Comparison of ENCODE assay signal across 24 cellular contexts in the genomic region with DNA sequence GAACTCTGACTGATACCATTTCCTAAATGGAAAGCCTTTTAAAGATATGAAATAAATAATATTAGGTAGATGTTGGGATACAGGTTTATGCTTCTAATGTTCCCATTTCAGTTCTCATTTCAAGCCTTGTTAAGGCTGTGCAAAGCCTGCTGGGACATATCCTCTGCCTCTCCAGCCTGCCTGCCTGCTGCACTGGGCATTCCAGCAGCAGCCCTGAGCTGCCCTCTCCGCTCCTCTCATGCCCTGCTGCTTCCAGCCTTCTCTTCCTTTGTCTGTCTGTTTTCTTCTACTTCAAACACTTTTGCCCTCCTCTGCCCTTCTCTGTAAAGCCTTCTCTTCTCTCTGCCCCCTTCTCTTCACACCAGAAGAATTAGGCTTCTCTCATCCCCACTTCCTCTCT.
A peak's percentile ranks its signal among the peaks of the same experiment; 100 is the strongest.
DNase-seq lines count a peak whose midpoint lies in the region; ATAC-seq and TF ChIP-seq lines count a peak whose summit lies in the region.
"Had no signal": no experiment of that assay in that cellular context is flagged by ENCODE, and none has a peak within 500 bp of the region (broad histone marks: within the 10 kb centered on the region; RNA-seq: fewer than 3 reads in every experiment).

No MANE protein-coding gene starts in this region.

- ATAC-seq in Right ventricle myocardium superior (ENCODE audit: poor library complexity) (peak; percentile 82), GM19023 (IDR thresholded peaks at IDR 0.05; ENCODE audit: unreplicated experiment) (no peak), HG02763 (IDR thresholded peaks at IDR 0.05; ENCODE audit: unreplicated experiment) (no peak)
- ATAC-seq: SK-N-SH treated with all-trans-retinoic acid at 6 μM for 48 hours had no signal

- intact Hi-C loops in Right ventricle myocardium superior (cut with DNase I) (no loop called here), cardiac septum (cut with DNase I) (no loop called here)

- H3K4me3 Mint-ChIP-seq in endodermal cell = no peak overlapping the region
- no peak overlapping the region for H3K4me3 Mint-ChIP-seq in nephron progenitor cell

- no peaks in the 10 kb centered on the region for H3K36me3 ChIP-seq in endodermal cell (ENCODE audit: control insufficient read depth, insufficient read depth, low read length)
- H3K36me3 ChIP-seq: BE2C, MG63 had no signal

- H3K36me3 Mint-ChIP-seq in endodermal cell (ENCODE audit: low read depth) (no peaks in the 10 kb centered on the region), nephron progenitor cell (ENCODE audit: low read depth) (no peaks in the 10 kb centered on the region)

- no peaks in the 10 kb centered on the region for H3K9me3 ChIP-seq in endodermal cell (ENCODE audit: control insufficient read depth, low read length)
- H3K9me3 ChIP-seq: BE2C, MG63 had no signal

- 80 to 88% methylated on average over 1 of the region's 1 CpG for WGBS in endodermal cell (ENCODE audit: insufficient coverage in 1 of 2, insufficient read length in 1 of 2), 2 experiments

- H3K9me3 Mint-ChIP-seq in endodermal cell (peaks cover 4% of the 10 kb centered on the region), nephron progenitor cell (peaks cover 17% of the 10 kb centered on the region)

- no peaks in the 10 kb centered on the region for H3K27me3 ChIP-seq in endodermal cell (ENCODE audit: control insufficient read depth, insufficient read depth, low read length, poor library complexity, severe bottlenecking)
- H3K27me3 ChIP-seq: BE2C, MG63 had no signal

- no peak for TF ChIP-seq CTCF in endodermal cell (conservative IDR thresholded peaks at IDR 0.05)
- TF ChIP-seq CTCF in nephron progenitor cell (IDR thresholded peaks at IDR 0.05) = no peak

- DNase-seq in Right ventricle myocardium superior = peak; percentile 33
- DNase-seq in cardiac septum (ENCODE audit: low spot score) = no peak
- no peak for DNase-seq in endodermal cell
- DNase-seq in nephron progenitor cell = no peak
- no peak for DNase-seq in NCI-H774 (lab: John Stamatoyannopoulos, UW)
- DNase-seq in RKO (ENCODE audit: low spot score) = no peak
- DNase-seq: BE2C; CD4-positive, CD25-positive, alpha-beta regulatory T cell; COR-L47; DMS153; GF-D8; H7; Kasumi-1; MG63; NCI-H1048; NCI-H1436; NCI-H1930; NCI-H446 treated with DMSO at 0.1 percent for 48 hours; NCI-H69; SHP77 treated with DMSO at 0.1 percent for 48 hours had no signal

- no peak overlapping the region for H3K9ac ChIP-seq in endodermal cell (ENCODE audit: extremely low read depth, low read length, poor library complexity, severe bottlenecking)

- H3K4me1 Mint-ChIP-seq in endodermal cell = no peaks in the 10 kb centered on the region
- peaks cover 12% of the 10 kb centered on the region for H3K4me1 Mint-ChIP-seq in nephron progenitor cell

- H3K27me3 Mint-ChIP-seq in endodermal cell (ENCODE audit: insufficient read depth) = no peaks in the 10 kb centered on the region
- peaks cover 2% of the 10 kb centered on the region for H3K27me3 Mint-ChIP-seq in nephron progenitor cell (ENCODE audit: low read depth, poor library complexity)
- H3K27me3 Mint-ChIP-seq: CD4-positive, CD25-positive, alpha-beta regulatory T cell; IgD-negative memory B cell had no signal

- no peaks in the 10 kb centered on the region for H3K4me1 ChIP-seq in endodermal cell (ENCODE audit: control insufficient read depth, insufficient read depth, low read length)
- H3K4me1 ChIP-seq: BE2C had no signal

- peak overlapping the region; percentile 1 for H3K27ac Mint-ChIP-seq in endodermal cell
- peak overlapping the region; percentile 26 for H3K27ac Mint-ChIP-seq in nephron progenitor cell
- H3K27ac Mint-ChIP-seq: CD4-positive, CD25-positive, alpha-beta regulatory T cell had no signal

- H3K27ac ChIP-seq in endodermal cell (ENCODE audit: low read depth, low read length) = peak overlapping the region; percentile 71

- H3K4me3 ChIP-seq in endodermal cell (ENCODE audit: low read length) = no peak overlapping the region
- H3K4me3 ChIP-seq: MG63 had no signal
